25 cellular contexts compared by ENCODE assay signal in the genomic region with DNA sequence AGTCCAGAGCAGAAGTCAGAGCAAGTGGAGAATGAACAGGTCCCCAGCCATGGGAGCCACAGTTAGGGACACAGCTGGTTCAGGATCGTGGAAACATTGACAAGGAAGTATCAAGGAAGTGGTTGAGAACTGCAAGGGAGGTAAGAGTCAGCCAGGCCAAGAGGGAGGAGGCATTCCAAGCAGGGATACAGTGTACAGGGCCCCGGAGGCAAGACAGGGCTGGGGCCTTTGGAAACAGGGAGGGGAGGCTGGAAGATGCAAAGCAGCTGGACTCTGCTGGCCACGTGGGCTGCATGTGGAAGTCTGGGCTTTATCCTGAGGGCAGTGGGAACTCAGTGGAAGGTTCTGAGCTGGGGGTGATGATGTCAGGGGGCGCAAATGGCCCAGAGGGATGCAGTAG.
"Had no signal": no experiment of that assay in that cellular context is flagged by ENCODE, and none has a peak within 500 bp of the region (broad histone marks: within the 10 kb centered on the region; RNA-seq: fewer than 3 reads in every experiment).

No MANE protein-coding gene starts in this region.

- H3K4me2 ChIP-seq: PC-9 had no signal

- H3K27ac Mint-ChIP-seq: activated CD8-positive, alpha-beta memory T cell treated with anti-CD3 and anti-CD28 coated beads, Interleukin-2, amount 10 ng/mL, durations not matched to agents 7 days and 5 days; activated naive CD4-positive, alpha-beta T cell treated with anti-CD3 and anti-CD28 coated beads, Interleukin-2, amount 50 U/mL, for 72 hours; activated naive CD8-positive, alpha-beta T cell treated with anti-CD3 and anti-CD28 coated beads, Interleukin-2, amount 50 U/mL, for 24 hours; activated T-cell treated with anti-CD3 and anti-CD28 coated beads, Interleukin-2, amount 50 U/mL, for 24 hours; activated T-helper 1 cell treated with anti-CD3 and anti-CD28 coated beads, Interleukin-12 subunit alpha, Interleukin-12 subunit beta, Interleukin-2, Interleukin-4 antibody, amounts not matched to agents 30 ng/mL and 10 ng/mL and 1 ng/mL, durations not matched to agents 14 hours and 24 hours and 36 hours; brain had no signal

- H3K9me3 ChIP-seq: MG63 had no signal

- H3K4me3 ChIP-seq: MG63, PC-9, SK-N-MC had no signal

- H3K4me1 Mint-ChIP-seq: activated naive CD8-positive, alpha-beta T cell treated with anti-CD3 and anti-CD28 coated beads, Interleukin-2, amount 50 U/mL, for 24 hours; brain had no signal

- H3K36me3 ChIP-seq: MG63 had no signal

- H2AFZ ChIP-seq: PC-9 had no signal

- H3K4me3 Mint-ChIP-seq: activated CD8-positive, alpha-beta memory T cell treated with anti-CD3 and anti-CD28 coated beads, Interleukin-2, amount 10 ng/mL, durations not matched to agents 7 days and 5 days; activated naive CD8-positive, alpha-beta T cell treated with anti-CD3 and anti-CD28 coated beads, Interleukin-2, amount 50 U/mL, for 24 hours; activated T-cell treated with anti-CD3 and anti-CD28 coated beads, Interleukin-2, amount 50 U/mL, for 24 hours; activated T-helper 1 cell treated with anti-CD3 and anti-CD28 coated beads, Interleukin-12 subunit alpha, Interleukin-12 subunit beta, Interleukin-2, Interleukin-4 antibody, amounts not matched to agents 30 ng/mL and 10 ng/mL and 1 ng/mL, durations not matched to agents 14 hours and 24 hours and 36 hours; brain had no signal

- H3K27ac ChIP-seq: KMS-11, PC-9, SK-N-MC had no signal

- H3K27me3 Mint-ChIP-seq: activated CD8-positive, alpha-beta memory T cell treated with anti-CD3 and anti-CD28 coated beads, Interleukin-2, amount 10 ng/mL, durations not matched to agents 7 days and 5 days; activated naive CD8-positive, alpha-beta T cell treated with anti-CD3 and anti-CD28 coated beads, Interleukin-2, amount 50 U/mL, for 24 hours; activated T-cell treated with anti-CD3 and anti-CD28 coated beads, Interleukin-2, amount 50 U/mL, for 24 hours had no signal

- DNase-seq: activated CD4-positive, alpha-beta T cell treated with anti-CD3 and anti-CD28 coated beads for 4 hours; activated CD4-positive, alpha-beta T cell treated with anti-CD3 and anti-CD28 coated beads, Interleukin-2, amount 50 U/mL, for 48 hours; activated CD8-positive, alpha-beta memory T cell treated with anti-CD3 and anti-CD28 coated beads, Interleukin-2, amount 10 ng/mL, durations not matched to agents 7 days and 5 days; activated effector memory CD4-positive, alpha-beta T cell treated with anti-CD3 and anti-CD28 coated beads, Interleukin-2, amount 50 U/mL, for 16 hours; activated naive CD4-positive, alpha-beta T cell treated with Interleukin-2 at 50 U/mL for 16 hours; activated naive CD8-positive, alpha-beta T cell treated with anti-CD3 and anti-CD28 coated beads, Interleukin-2, amount 50 U/mL, for 24 hours; activated T-cell treated with anti-CD3 and anti-CD28 coated beads, Interleukin-2, amount 50 U/mL, for 24 hours; amygdala; MG63; MV-4-11; NCI-H1092 treated with DMSO at 0.1 percent for 48 hours; NCI-H1417 treated with DMSO at 0.1 percent for 48 hours; NCI-H1694 treated with DMSO at 0.1 percent for 48 hours; NCI-H2029 treated with DMSO at 0.1 percent for 48 hours; NCI-H345; NCI-H510A treated with DMSO at 0.1 percent for 48 hours; PC-9; SIG-M5; T-helper 1 cell had no signal

- H3K27me3 ChIP-seq: MG63 had no signal

- H3K36me3 Mint-ChIP-seq: activated CD8-positive, alpha-beta memory T cell treated with anti-CD3 and anti-CD28 coated beads, Interleukin-2, amount 10 ng/mL, durations not matched to agents 7 days and 5 days had no signal

- ATAC-seq: activated CD4-positive, CD25-positive, alpha-beta regulatory T cell treated with anti-CD3 and anti-CD28 coated beads, Interleukin-2, amount 50 U/mL, for 24 hours; activated CD8-positive, alpha-beta memory T cell treated with anti-CD3 and anti-CD28 coated beads, Interleukin-2, amount 10 ng/mL, durations not matched to agents 7 days and 5 days; activated naive CD4-positive, alpha-beta T cell treated with anti-CD3 and anti-CD28 coated beads, Interleukin-2, amount 50 U/mL, for 72 hours; activated naive CD8-positive, alpha-beta T cell treated with anti-CD3 and anti-CD28 coated beads, Interleukin-2, amount 50 U/mL, for 24 hours had no signal

- H3K9me3 Mint-ChIP-seq: activated naive CD4-positive, alpha-beta T cell treated with anti-CD3 and anti-CD28 coated beads, Interleukin-2, amount 50 U/mL, for 72 hours; activated naive CD8-positive, alpha-beta T cell treated with anti-CD3 and anti-CD28 coated beads, Interleukin-2, amount 50 U/mL, for 24 hours; activated T-cell treated with anti-CD3 and anti-CD28 coated beads, Interleukin-2, amount 50 U/mL, for 24 hours; activated T-helper 1 cell treated with anti-CD3 and anti-CD28 coated beads, Interleukin-12 subunit alpha, Interleukin-12 subunit beta, Interleukin-2, Interleukin-4 antibody, amounts not matched to agents 30 ng/mL and 10 ng/mL and 1 ng/mL, durations not matched to agents 14 hours and 24 hours and 36 hours; brain had no signal
